23 cellular contexts compared by ENCODE assay signal in genomic region chr5:68961762-68962161, GRCh38.
"Had no signal": no experiment of that assay in that cellular context is flagged by ENCODE, and none has a peak within 500 bp of the region (broad histone marks: within the 10 kb centered on the region; RNA-seq: fewer than 3 reads in every experiment).

No MANE protein-coding gene starts in this region.

- H3K4me3 Mint-ChIP-seq: IgD-negative memory B cell had no signal

- H3K9me3 ChIP-seq: SJSA1 had no signal

- H3K4me1 ChIP-seq: SJSA1 had no signal

- H3K27me3 ChIP-seq: SJSA1 had no signal

- H3K9me3 Mint-ChIP-seq: IgD-negative memory B cell had no signal

- DNase-seq: KBM-7, MV-4-11, NCI-H1048, NCI-H1105, NCI-H1417, NCI-H1436 treated with DMSO at 0.1 percent for 48 hours, NCI-H1694, NCI-H187 treated with DMSO at 0.1 percent for 48 hours, NCI-H2029 treated with DMSO at 0.1 percent for 48 hours, NCI-H2171, NCI-H226, NCI-H446, NCI-H510A, NCI-H524 treated with DMSO at 0.1 percent for 48 hours, NCI-H69, NCI-H774, Right ventricle myocardium superior, RPMI8226, SIG-M5 had no signal

- H3K36me3 ChIP-seq: SJSA1 had no signal

- H3K27me3 Mint-ChIP-seq: IgD-negative memory B cell had no signal

- FAIRE-seq: RCC 7860 had no signal

- H3K27ac Mint-ChIP-seq: IgD-negative memory B cell had no signal

- H3K36me3 Mint-ChIP-seq: IgD-negative memory B cell had no signal

- H3K4me3 ChIP-seq: SJSA1, SK-N-MC had no signal

- H3K27ac ChIP-seq: SJSA1, SK-N-MC had no signal
